ENCODE assay signal across 9 cellular contexts in genomic region chr7:20798081-20798693, GRCh38. TPM values are rescaled to one million over a fixed set of nuclear protein-coding genes. Genes with fewer than 3 reads are reported as not detected.
DNase-seq lines count a peak whose midpoint lies in the region; ATAC-seq, FAIRE-seq and TF ChIP-seq lines count a peak whose summit lies in the region.
"Had no signal": no experiment of that assay in that cellular context is flagged by ENCODE, and none has a peak within 500 bp of the region (broad histone marks: within the 10 kb centered on the region; RNA-seq: fewer than 3 reads in every experiment).

No MANE protein-coding gene starts in this region.

- peaks cover 6% of the 10 kb centered on the region for H3K4me1 ChIP-seq in endothelial cell of umbilical vein (ENCODE audit: control insufficient read depth, extremely low read depth, insufficient read depth, low read length)

- peaks cover 30 to 47% of the 10 kb centered on the region in 2 donors for H3K27me3 Mint-ChIP-seq in natural killer cell (ENCODE audit: low read depth in 2 of 2)

- no peaks in the 10 kb centered on the region for H3K9me1 ChIP-seq in endothelial cell of umbilical vein (replicated peaks; ENCODE audit: control insufficient read depth, extremely low read depth, insufficient read depth, low read length)

- no peaks in the 10 kb centered on the region for H3K79me2 ChIP-seq in endothelial cell of umbilical vein (ENCODE audit: control insufficient read depth, insufficient read depth, low read length)

- no peak for TF ChIP-seq CTCF in RWPE1 (conservative IDR thresholded peaks at IDR 0.05; ENCODE audit: low read depth)
- no peak for TF ChIP-seq CTCF in endothelial cell of umbilical vein (IDR thresholded peaks at IDR 0.05; ENCODE audit: extremely low read depth in 1 of 2, insufficient read depth in 1 of 2, low read depth in 1 of 2, low read length in 2 of 2)
- no peak for TF ChIP-seq CTCF in natural killer cell (IDR thresholded peaks at IDR 0.05)

- peaks cover 7% of the 10 kb centered on the region for H3K36me3 Mint-ChIP-seq in natural killer cell

- intact Hi-C loops in endothelial cell of umbilical vein (cut with micrococcal nuclease) (no loop called here), natural killer cell (cut with micrococcal nuclease) (no loop called here)

- peak overlapping the region; percentile 28 to 39 (median 38) for H3K4me3 ChIP-seq in endothelial cell of umbilical vein (replicated peaks in 1 of 3; ENCODE audit: insufficient read depth in 1 of 3, low read depth in 1 of 3, low read length in 3 of 3)

- peak overlapping the region; percentile 65 for H2AFZ ChIP-seq in endothelial cell of umbilical vein (ENCODE audit: low read depth, low read length)

- no peak for TF ChIP-seq POLR2A in endothelial cell of umbilical vein (IDR thresholded peaks at IDR 0.05; ENCODE audit: low read depth, low read length)

- dilution Hi-C loops in endothelial cell of umbilical vein (cut with MboI; ENCODE audit: extremely low pct_ligation_motif_present, low sequenced_read_pairs) = no loop called here

- peak overlapping the region; percentile 41 for H3K4me2 ChIP-seq in endothelial cell of umbilical vein (ENCODE audit: insufficient read depth, low read length)

- H3K27me3 ChIP-seq in endothelial cell of umbilical vein (ENCODE audit: control insufficient read depth in 2 of 2, insufficient read depth in 2 of 2, low read length in 2 of 2) = peaks cover 53 to 70% of the 10 kb centered on the region in 2 experiments

- H3K36me3 ChIP-seq in endothelial cell of umbilical vein (ENCODE audit: control insufficient read depth in 2 of 2, extremely low read depth in 1 of 2, insufficient read depth in 2 of 2, low read length in 2 of 2) = no peaks in the 10 kb centered on the region

- H3K27ac Mint-ChIP-seq in natural killer cell = no peak overlapping the region

- BruUV-seq in endothelial cell of umbilical vein (replicated peaks; lab: Mats Ljungman, UMichigan) = no TSS peak

- DNase-seq in NCI-H2171 (lab: John Stamatoyannopoulos, UW) = peak; percentile 17
- DNase-seq in NCI-H2171 treated with DMSO at 0.1 percent for 48 hours (lab: John Stamatoyannopoulos, UW) = no peak
- peak; percentile 33 for DNase-seq in HT1080 (ENCODE audit: low read depth)
- peak; percentile 70 for DNase-seq in RWPE1 (ENCODE audit: low spot score)
- DNase-seq in endothelial cell of umbilical vein (ENCODE audit: low read depth, low spot score) = peak; percentile 32
- no peak for DNase-seq in natural killer cell
- DNase-seq in activated effector memory CD4-positive, alpha-beta T cell treated with anti-CD3 and anti-CD28 coated beads, Interleukin-2, amount 50 U/mL, for 16 hours = no peak
- DNase-seq: DND-41 had no signal

- FAIRE-seq in endothelial cell of umbilical vein (lab: Jason Lieb, UNC) = no peak

- H3K4me3 Mint-ChIP-seq in natural killer cell = peak overlapping the region; percentile 81

- H3K27ac ChIP-seq in RWPE1 = no peak overlapping the region
- no peak overlapping the region for H3K27ac ChIP-seq in endothelial cell of umbilical vein (ENCODE audit: insufficient read depth, low read depth, low read length)

- H3K4me1 Mint-ChIP-seq in natural killer cell = peaks cover 19 to 22% of the 10 kb centered on the region in 2 donors

- no peaks in the 10 kb centered on the region for H4K20me1 ChIP-seq in endothelial cell of umbilical vein (replicated peaks; ENCODE audit: control insufficient read depth, extremely low read depth, insufficient read depth, low read length)

- CTCF ChIA-PET in RWPE1 (lab: Yijun Ruan, JAX) = no interaction called here
- CTCF ChIA-PET in endothelial cell of umbilical vein (lab: Charles Lee) = interaction anchor here (1.1 to 1.8 kb wide), 3 partner anchors 19 to 456 kb away, joined by 3 to 6 read pairs (median 3); no protein-coding TSS in a partner anchor

- ATAC-seq in GM21576 (IDR thresholded peaks at IDR 0.05; ENCODE audit: unreplicated experiment) = peak; percentile 80
- ATAC-seq in natural killer cell = peak; percentile 75 to 79 (median 77)

- no peaks in the 10 kb centered on the region for H3K9me3 ChIP-seq in endothelial cell of umbilical vein (replicated peaks; ENCODE audit: control insufficient read depth, insufficient read depth, low read length)

- POLR2A ChIA-PET in RWPE1 (lab: Yijun Ruan, JAX; ENCODE audit: low non-redundant PET) = no interaction called here
- POLR2A ChIA-PET in endothelial cell of umbilical vein (lab: Charles Lee) = no interaction called here

- H3K9me3 Mint-ChIP-seq in natural killer cell = no peaks in the 10 kb centered on the region

- no peak overlapping the region for H3K9ac ChIP-seq in endothelial cell of umbilical vein (replicated peaks; ENCODE audit: extremely low read depth, insufficient read depth, low read length)

TF ChIP-seq in endothelial cell of umbilical vein, 7 proteins besides CTCF, POLR2A, EP300 and RAD21:
- no peak for TF ChIP-seq MAX (IDR thresholded peaks at IDR 0.05; ENCODE audit: insufficient read depth, insufficient read length)
- TF ChIP-seq FOS (IDR thresholded peaks at IDR 0.05; ENCODE audit: borderline replicate concordance, insufficient read depth, low read length) = no peak
- no peak for TF ChIP-seq GATA2 (IDR thresholded peaks at IDR 0.05; ENCODE audit: insufficient read depth, insufficient read length, low read depth, low read length)
- TF ChIP-seq MYC (IDR thresholded peaks at IDR 0.05; ENCODE audit: low read depth, low read length) = no peak
- TF ChIP-seq JUN (IDR thresholded peaks at IDR 0.05; ENCODE audit: borderline replicate concordance, insufficient read depth, insufficient read length, low read depth) = no peak
- TF ChIP-seq POLR2AphosphoS5 (IDR thresholded peaks at IDR 0.05; ENCODE audit: insufficient read depth, low read depth, low read length) = no peak
- no peak for TF ChIP-seq EZH2 (IDR thresholded peaks at IDR 0.05; ENCODE audit: borderline replicate concordance, low read depth, low read length, severe bottlenecking)

RNA-seq across cellular contexts. Expression of gene SP8, which starts 11.5 kb away (rescaled TPM):
- not detected in 2 replicates for total RNA-seq in HT1080 (2014; rRNA removed; shearing (Covaris generic))
- not detected in 2 replicates for polyA plus RNA-seq in HT1080 (2015; cell fraction: cytosol; rRNA removed)
- not detected in 2 replicates for polyA plus RNA-seq in HT1080 (2015; cell fraction: nucleus; rRNA removed)
- total RNA-seq in endothelial cell of umbilical vein (0.38 and 2.5 TPM in 2 replicates), natural killer cell (not detected)
- 0.92 and 1.1 TPM in 2 replicates for polyA plus RNA-seq in endothelial cell of umbilical vein
- 0.36 and 0.47 TPM in 2 replicates for polyA plus RNA-seq in endothelial cell of umbilical vein (2011; cell fraction: cytosol; rRNA removed)
- 0.41 and 0.54 TPM in 2 replicates for polyA plus RNA-seq in endothelial cell of umbilical vein (2011; cell fraction: nucleus; rRNA removed)
- polyA plus RNA-seq in endothelial cell of umbilical vein (2012) = 0.15 TPM in 1 of 2 replicates, not detected in the other
- 0.68 and 0.96 TPM in 2 replicates for polyA minus RNA-seq in endothelial cell of umbilical vein
- polyA minus RNA-seq in endothelial cell of umbilical vein (2011; cell fraction: cytosol; rRNA and poly(A)+ RNA removed) = not detected
- 0.38 and 0.72 TPM in 2 replicates for polyA minus RNA-seq in endothelial cell of umbilical vein (2011; cell fraction: nucleus; rRNA and poly(A)+ RNA removed)

Comparison
In these comparisons a context has a peak if more than half of its experiments do, and no peak if none do; other contexts are left out.
1. DNase-seq: peak in NCI-H2171 (single experiment), HT1080 (single experiment), RWPE1 (single experiment) and endothelial cell of umbilical vein (single experiment); none in NCI-H2171 treated with DMSO at 0.1 percent for 48 hours (single experiment), natural killer cell (single experiment) and activated effector memory CD4-positive, alpha-beta T cell treated with anti-CD3 and anti-CD28 coated beads, Interleukin-2, amount 50 U/mL, for 16 hours (single experiment).